ENCODE assay signal across 25 cellular contexts in the genomic region with DNA sequence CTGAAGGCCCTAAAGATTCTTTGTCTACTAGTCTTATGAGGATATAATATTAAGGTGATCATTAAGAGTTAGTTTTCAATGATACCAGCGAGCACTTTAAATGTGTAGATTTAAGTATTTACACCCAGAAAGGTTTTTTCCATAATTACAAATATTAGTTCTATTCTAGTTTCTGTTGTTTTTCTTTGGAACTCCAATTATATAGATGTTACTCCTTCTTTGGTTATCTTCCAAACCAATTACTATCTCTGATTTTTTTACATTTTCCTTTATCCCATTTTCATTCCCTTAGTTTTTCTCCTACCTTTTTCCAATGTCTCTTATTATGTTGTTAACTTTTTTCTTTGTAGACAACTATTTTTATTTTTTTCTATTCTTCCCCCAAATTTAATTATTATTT.
"Had no signal": no experiment of that assay in that cellular context is flagged by ENCODE, and none has a peak within 500 bp of the region (broad histone marks: within the 10 kb centered on the region; RNA-seq: fewer than 3 reads in every experiment).

No MANE protein-coding gene starts in this region.

- H3K27me3 Mint-ChIP-seq: dendritic cell treated with granulocyte-macrophage colony-stimulating factor and Interleukin-4, amounts not matched to agents 40 ng/mL and 50 ng/mL, for 4 days; effector memory CD8-positive, alpha-beta T cell had no signal

- H3K4me3 Mint-ChIP-seq: dendritic cell treated with granulocyte-macrophage colony-stimulating factor and Interleukin-4, amounts not matched to agents 40 ng/mL and 50 ng/mL, for 4 days; effector memory CD8-positive, alpha-beta T cell; endodermal cell had no signal

- ATAC-seq: effector memory CD8-positive, alpha-beta T cell; esophagus mucosa; foreskin keratinocyte; gastrocnemius medialis; gastroesophageal sphincter; heart left ventricle; heart right ventricle had no signal

- H3K9me3 ChIP-seq: colonic mucosa, esophagus squamous epithelium had no signal

- H3K27ac Mint-ChIP-seq: dendritic cell treated with granulocyte-macrophage colony-stimulating factor and Interleukin-4, amounts not matched to agents 40 ng/mL and 50 ng/mL, for 4 days; effector memory CD8-positive, alpha-beta T cell; endodermal cell had no signal

- H3K36me3 ChIP-seq: colonic mucosa, esophagus muscularis mucosa, esophagus squamous epithelium, gastrocnemius medialis, gastroesophageal sphincter, heart left ventricle, heart right ventricle had no signal

- H3K27ac ChIP-seq: colonic mucosa, coronary artery, dorsolateral prefrontal cortex, epithelial cell of prostate, esophagus muscularis mucosa, esophagus squamous epithelium, foreskin keratinocyte, gastrocnemius medialis, gastroesophageal sphincter, heart left ventricle, heart right ventricle had no signal

- H3K4me1 ChIP-seq: colonic mucosa, esophagus muscularis mucosa, esophagus squamous epithelium, foreskin keratinocyte, gastrocnemius medialis, gastroesophageal sphincter, heart left ventricle, heart right ventricle had no signal

- H3K4me3 ChIP-seq: colonic mucosa, coronary artery, dorsolateral prefrontal cortex, esophagus muscularis mucosa, esophagus squamous epithelium, gastrocnemius medialis, gastroesophageal sphincter, heart left ventricle, heart right ventricle had no signal

- H3K4me1 Mint-ChIP-seq: endodermal cell had no signal

- DNase-seq: colonic mucosa; cortex of kidney; dermis blood vessel endothelial cell; dorsolateral prefrontal cortex; effector CD4-positive, alpha-beta T cell; effector CD8-positive, alpha-beta T cell; effector memory CD4-positive, alpha-beta T cell; effector memory CD8-positive, alpha-beta T cell; endodermal cell; erythroblast; esophagus squamous epithelium; foreskin fibroblast; foreskin keratinocyte; foreskin melanocyte; gastrocnemius medialis; glutamatergic neuron; head of caudate nucleus; heart left ventricle; heart right ventricle had no signal
